ENCODE assay signal across 11 cellular contexts in the genomic region with DNA sequence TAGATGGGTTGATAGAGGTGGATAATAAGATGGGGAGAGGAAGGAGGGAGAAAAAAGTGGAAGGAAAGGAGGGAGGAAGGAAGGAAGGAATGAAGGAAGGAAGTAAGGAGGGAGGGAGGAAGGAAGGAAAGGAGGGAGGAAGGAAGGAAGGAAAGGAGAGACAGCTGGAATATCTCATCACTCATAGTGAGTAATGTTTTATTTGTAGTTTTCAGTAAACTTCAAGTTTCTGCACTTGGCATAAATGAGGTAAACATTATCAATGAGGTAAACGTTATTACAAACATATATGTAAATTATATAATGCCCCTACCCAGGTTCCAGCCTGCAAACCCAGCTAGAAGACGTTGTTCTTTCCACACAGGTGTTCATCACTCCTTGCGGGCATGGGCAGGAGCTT.
"Had no signal": no experiment of that assay in that cellular context is flagged by ENCODE, and none has a peak within 500 bp of the region (broad histone marks: within the 10 kb centered on the region; RNA-seq: fewer than 3 reads in every experiment).

No MANE protein-coding gene starts in this region.

- H3K4me2 ChIP-seq: GM23338 had no signal

- H3K36me3 ChIP-seq: HAP-1 had no signal

- H3K4me3 ChIP-seq: GM23248, GM23338, HAP-1 had no signal

- H3K9ac ChIP-seq: GM23248 had no signal

- H3K27ac ChIP-seq: GM23248 had no signal

- H2AFZ ChIP-seq: GM23248, GM23338 had no signal

- H3K9me3 ChIP-seq: HAP-1 had no signal

- FAIRE-seq: H1, H54 had no signal

- ATAC-seq: GM23338, HCT116 had no signal

- DNase-seq: GM23248, GOT3, H7, H9, HCEC 1CT, HFFc6 had no signal

- H3K4me1 ChIP-seq: HAP-1 had no signal
